In the genomic region with DNA sequence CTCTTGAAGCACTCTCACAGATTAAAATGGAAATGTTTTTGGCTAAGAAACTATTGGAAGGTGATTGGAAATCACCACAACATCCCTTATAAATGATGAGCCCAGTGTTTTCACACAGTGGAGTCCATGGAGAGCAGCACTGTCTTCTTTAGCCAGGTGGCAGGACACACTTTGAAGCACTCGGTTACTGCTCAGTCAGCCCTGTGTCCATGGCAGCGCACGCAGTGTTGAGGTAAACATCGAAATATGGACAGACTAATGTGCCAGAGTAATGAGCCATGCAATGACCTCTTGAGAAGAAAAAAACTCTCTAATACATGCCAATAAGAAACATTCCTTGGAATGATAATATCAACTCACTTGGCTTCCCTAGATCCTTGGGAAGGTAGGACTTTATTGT, we compare ENCODE assay signal across 12 cellular contexts.
DNase-seq lines count a peak whose midpoint lies in the region; ATAC-seq, FAIRE-seq and TF ChIP-seq lines count a peak whose summit lies in the region.
"Had no signal": no experiment of that assay in that cellular context is flagged by ENCODE, and none has a peak within 500 bp of the region (broad histone marks: within the 10 kb centered on the region; RNA-seq: fewer than 3 reads in every experiment).

No MANE protein-coding gene starts in this region.

- H3K4me3 ChIP-seq in astrocyte (ENCODE audit: insufficient read depth, low read depth, low read length), result no peak overlapping the region
- H3K4me3 ChIP-seq in tibial artery, result no peak overlapping the region

- intact Hi-C loops in tibial artery (cut with DNase I; ENCODE audit: low total_unique reads), result no loop called here

- no peak for FAIRE-seq in astrocyte (lab: Jason Lieb, UNC)

- H3K9ac ChIP-seq in astrocyte (ENCODE audit: low read length), result no peak overlapping the region
- H3K9ac ChIP-seq: KMS-11 had no signal

- no peak overlapping the region for H3K27ac Mint-ChIP-seq in astrocyte (ENCODE audit: unreplicated experiment)

- peaks cover 64% of the 10 kb centered on the region for H3K36me3 ChIP-seq in astrocyte (ENCODE audit: insufficient read depth, low read length)
- H3K36me3 ChIP-seq in tibial artery, result peaks cover 62 to 92% (median 63%) of the 10 kb centered on the region in 3 donors

- H2AFZ ChIP-seq in astrocyte (ENCODE audit: low read depth, low read length), result no peak overlapping the region

- ATAC-seq in activated T-cell treated with anti-CD3 and anti-CD28 coated beads, Interleukin-2, amount 50 U/mL, for 4 hours, result no peak

- peaks cover 61% of the 10 kb centered on the region for H3K79me2 ChIP-seq in astrocyte (ENCODE audit: insufficient read depth, low read length)

- no peak for DNase-seq in activated T-cell treated with anti-CD3 and anti-CD28 coated beads, Interleukin-2, amount 50 U/mL, for 4 hours
- no peak for DNase-seq in activated T-cell treated with anti-CD3 and anti-CD28 coated beads, Interleukin-2, amount 50 U/mL, for 48 hours
- DNase-seq in astrocyte (ENCODE audit: low read depth), result peak; percentile 50
- DNase-seq in left kidney (ENCODE audit: low read depth, low spot score), result peak; percentile 55
- peak in 1 of 2 donors; percentile 67 for DNase-seq in tibial artery
- no peak for DNase-seq in HEK293T (ENCODE audit: extremely low spot score)
- DNase-seq in OCI-M2 (lab: John Stamatoyannopoulos, UW; ENCODE audit: unreplicated experiment), result no peak
- no peak for DNase-seq in DMS79 (lab: John Stamatoyannopoulos, UW)
- DNase-seq: activated CD4-positive, CD25-positive, alpha-beta regulatory T cell; H7; retina had no signal

- POLR2A ChIA-PET in HEK293T (lab: Yijun Ruan, JAX), result no interaction called here

- no peaks in the 10 kb centered on the region for H3K4me1 ChIP-seq in astrocyte (ENCODE audit: insufficient read depth, low read length)
- peaks cover 0 to 53% (median 14%) of the 10 kb centered on the region in 4 donors for H3K4me1 ChIP-seq in tibial artery

- H3K27ac ChIP-seq in astrocyte (ENCODE audit: low read depth, low read length) (no peak overlapping the region), tibial artery (peak overlapping the region; percentile 18 to 31)
- H3K27ac ChIP-seq: KMS-11 had no signal

- peaks cover 94% of the 10 kb centered on the region for H3K4me1 Mint-ChIP-seq in activated T-cell treated with anti-CD3 and anti-CD28 coated beads, Interleukin-2, amount 50 U/mL, for 4 hours (ENCODE audit: low read depth)
- H3K4me1 Mint-ChIP-seq in astrocyte (ENCODE audit: low read depth, unreplicated experiment), result peaks cover 9% of the 10 kb centered on the region

- no peaks in the 10 kb centered on the region for H3K9me3 ChIP-seq in astrocyte (ENCODE audit: insufficient read depth, low read depth, low read length)
- H3K9me3 ChIP-seq in tibial artery, result no peaks in the 10 kb centered on the region

- H3K27me3 Mint-ChIP-seq in activated T-cell treated with anti-CD3 and anti-CD28 coated beads, Interleukin-2, amount 50 U/mL, for 4 hours (ENCODE audit: low read depth), result no peaks in the 10 kb centered on the region
- no peaks in the 10 kb centered on the region for H3K27me3 Mint-ChIP-seq in astrocyte (ENCODE audit: low read depth, unreplicated experiment)

- peaks cover 13% of the 10 kb centered on the region for H4K20me1 ChIP-seq in astrocyte (ENCODE audit: insufficient read depth, low read length)

- peak overlapping the region; percentile 60 for H3K4me3 Mint-ChIP-seq in activated T-cell treated with anti-CD3 and anti-CD28 coated beads, Interleukin-2, amount 50 U/mL, for 4 hours
- H3K4me3 Mint-ChIP-seq in astrocyte (ENCODE audit: unreplicated experiment), result no peak overlapping the region

- CTCF ChIA-PET in HEK293T (lab: Yijun Ruan, JAX), result no interaction called here

- H3K36me3 Mint-ChIP-seq in activated T-cell treated with anti-CD3 and anti-CD28 coated beads, Interleukin-2, amount 50 U/mL, for 4 hours (ENCODE audit: insufficient read depth), result peaks cover 93% of the 10 kb centered on the region
- H3K36me3 Mint-ChIP-seq in astrocyte (ENCODE audit: low read depth, unreplicated experiment), result peaks cover 43% of the 10 kb centered on the region

- peaks cover 4% of the 10 kb centered on the region for H3K9me3 Mint-ChIP-seq in activated T-cell treated with anti-CD3 and anti-CD28 coated beads, Interleukin-2, amount 50 U/mL, for 4 hours
- H3K9me3 Mint-ChIP-seq in astrocyte (ENCODE audit: unreplicated experiment), result no peaks in the 10 kb centered on the region

- H3K27me3 ChIP-seq in astrocyte (ENCODE audit: insufficient read depth, low read length) (no peaks in the 10 kb centered on the region), tibial artery (no peaks in the 10 kb centered on the region)

- TF ChIP-seq CTCF in astrocyte (IDR thresholded peaks at IDR 0.05; ENCODE audit: insufficient read depth, low read depth, low read length) (no peak), tibial artery (IDR thresholded peaks at IDR 0.05) (no peak)

- H3K4me2 ChIP-seq in astrocyte (ENCODE audit: low read length), result no peak overlapping the region
- H3K4me2 ChIP-seq: KMS-11 had no signal

TF ChIP-seq in HEK293T, 16 proteins besides CTCF, POLR2A, EP300 and RAD21:
- TF ChIP-seq FOXM1 (IDR thresholded peaks at IDR 0.05; ENCODE audit: borderline replicate concordance) (no peak), L3MBTL2 (conservative IDR thresholded peaks at IDR 0.05) (no peak), SUZ12 (IDR thresholded peaks at IDR 0.05) (no peak), CTBP1 (IDR thresholded peaks at IDR 0.05; ENCODE audit: borderline replicate concordance) (no peak), HDGF (IDR thresholded peaks at IDR 0.05; ENCODE audit: borderline replicate concordance) (no peak), FOXA1 (IDR thresholded peaks at IDR 0.05) (no peak), FOXK2 (IDR thresholded peaks at IDR 0.05) (no peak), LEF1 (IDR thresholded peaks at IDR 0.05; ENCODE audit: borderline replicate concordance) (no peak), TARDBP (IDR thresholded peaks at IDR 0.05) (no peak), BHLHE40 (IDR thresholded peaks at IDR 0.05; ENCODE audit: borderline replicate concordance) (no peak), ARNT (IDR thresholded peaks at IDR 0.05) (no peak), ELF4 (IDR thresholded peaks at IDR 0.05) (no peak), SP1 (IDR thresholded peaks at IDR 0.05) (no peak)
- TF ChIP-seq, protein P1, sequence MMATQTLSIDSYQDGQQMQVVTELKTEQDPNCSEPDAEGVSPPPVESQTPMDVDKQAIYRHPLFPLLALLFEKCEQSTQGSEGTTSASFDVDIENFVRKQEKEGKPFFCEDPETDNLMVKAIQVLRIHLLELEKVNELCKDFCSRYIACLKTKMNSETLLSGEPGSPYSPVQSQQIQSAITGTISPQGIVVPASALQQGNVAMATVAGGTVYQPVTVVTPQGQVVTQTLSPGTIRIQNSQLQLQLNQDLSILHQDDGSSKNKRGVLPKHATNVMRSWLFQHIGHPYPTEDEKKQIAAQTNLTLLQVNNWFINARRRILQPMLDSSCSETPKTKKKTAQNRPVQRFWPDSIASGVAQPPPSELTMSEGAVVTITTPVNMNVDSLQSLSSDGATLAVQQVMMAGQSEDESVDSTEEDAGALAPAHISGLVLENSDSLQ (IDR thresholded peaks at IDR 0.05), result no peak

Comparison
In these comparisons a context has a peak if more than half of its experiments do, and no peak if none do; other contexts are left out.
1. DNase-seq: peak in astrocyte (single experiment) and left kidney (single experiment); none in activated T-cell treated with anti-CD3 and anti-CD28 coated beads, Interleukin-2, amount 50 U/mL, for 4 hours (single experiment), activated T-cell treated with anti-CD3 and anti-CD28 coated beads, Interleukin-2, amount 50 U/mL, for 48 hours (0 of 2), HEK293T (single experiment), OCI-M2 (single experiment) and DMS79 (single experiment).